Comparison of ENCODE assay signal across 20 cellular contexts in genomic region chr18:49970288-49970687, GRCh38.
DNase-seq lines count a peak whose midpoint lies in the region; ATAC-seq and TF ChIP-seq lines count a peak whose summit lies in the region.
"Had no signal": no experiment of that assay in that cellular context is flagged by ENCODE, and none has a peak within 500 bp of the region (broad histone marks: within the 10 kb centered on the region; RNA-seq: fewer than 3 reads in every experiment).

No MANE protein-coding gene starts in this region.

- no peaks in the 10 kb centered on the region for H3K9me3 Mint-ChIP-seq in activated naive CD8-positive, alpha-beta T cell treated with anti-CD3 and anti-CD28 coated beads, Interleukin-2, amount 50 U/mL, for 24 hours
- no peaks in the 10 kb centered on the region for H3K9me3 Mint-ChIP-seq in activated naive CD8-positive, alpha-beta T cell treated with anti-CD3 and anti-CD28 coated beads for 36 hours
- H3K9me3 Mint-ChIP-seq: activated T-helper 2 cell treated with anti-CD3 and anti-CD28 coated beads, Interferon-gamma antibody, Interleukin-2, Interleukin-4, amounts not matched to agents 10 μg/mL and 5 μg/mL and 100 μg/mL, durations not matched to agents 14 hours and 24 hours and 36 hours; CD4-positive, CD25-positive, alpha-beta regulatory T cell; GM23338; stimulated activated memory B cell treated with anti-CD40 and anti-IgM and Interleukin-4, amounts not matched to agents 10 μg/mL and 1 μg/mL and 100 μg/mL, for 72 hours; type B pancreatic cell had no signal

- DNase-seq in activated naive CD8-positive, alpha-beta T cell treated with anti-CD3 and anti-CD28 coated beads, Interleukin-2, amount 50 U/mL, for 24 hours: no peak
- no peak for DNase-seq in activated naive CD8-positive, alpha-beta T cell treated with anti-CD3 and anti-CD28 coated beads for 36 hours
- DNase-seq in activated CD4-positive, CD25-positive, alpha-beta regulatory T cell treated with anti-CD3 and anti-CD28 coated beads, Interleukin-2, amount 50 U/mL, for 72 hours: no peak
- no peak for DNase-seq in KG1 (lab: John Stamatoyannopoulos, UW)
- DNase-seq in prostate gland (ENCODE audit: low spot score): no peak
- DNase-seq: activated CD8-positive, alpha-beta memory T cell treated with anti-CD3 and anti-CD28 coated beads for 24 hours; aorta; CD4-positive, CD25-positive, alpha-beta regulatory T cell; IMR-90; left ventricle myocardium inferior; NCI-H2107 had no signal

- H3K27ac ChIP-seq in prostate gland: peak overlapping the region in 1 of 2 donors; percentile 29
- H3K27ac ChIP-seq: left ventricle myocardium inferior, parathyroid adenoma, skin epidermis had no signal

- H3K27ac Mint-ChIP-seq in activated naive CD8-positive, alpha-beta T cell treated with anti-CD3 and anti-CD28 coated beads, Interleukin-2, amount 50 U/mL, for 24 hours: no peak overlapping the region
- H3K27ac Mint-ChIP-seq in activated naive CD8-positive, alpha-beta T cell treated with anti-CD3 and anti-CD28 coated beads for 36 hours: no peak overlapping the region
- H3K27ac Mint-ChIP-seq: activated T-helper 2 cell treated with anti-CD3 and anti-CD28 coated beads, Interferon-gamma antibody, Interleukin-2, Interleukin-4, amounts not matched to agents 10 μg/mL and 5 μg/mL and 100 μg/mL, durations not matched to agents 14 hours and 24 hours and 36 hours; CD4-positive, CD25-positive, alpha-beta regulatory T cell; GM23338; stimulated activated memory B cell treated with anti-CD40 and anti-IgM and Interleukin-4, amounts not matched to agents 10 μg/mL and 1 μg/mL and 100 μg/mL, for 72 hours; type B pancreatic cell had no signal

- no peak overlapping the region for H3K4me3 Mint-ChIP-seq in activated naive CD8-positive, alpha-beta T cell treated with anti-CD3 and anti-CD28 coated beads, Interleukin-2, amount 50 U/mL, for 24 hours
- no peak overlapping the region for H3K4me3 Mint-ChIP-seq in activated naive CD8-positive, alpha-beta T cell treated with anti-CD3 and anti-CD28 coated beads for 36 hours
- H3K4me3 Mint-ChIP-seq: CD4-positive, CD25-positive, alpha-beta regulatory T cell; GM23338; stimulated activated memory B cell treated with anti-CD40 and anti-IgM and Interleukin-4, amounts not matched to agents 10 μg/mL and 1 μg/mL and 100 μg/mL, for 72 hours; type B pancreatic cell had no signal

- no peaks in the 10 kb centered on the region for H3K9me3 ChIP-seq in prostate gland
- H3K9me3 ChIP-seq: left ventricle myocardium inferior had no signal

- H3K4me1 ChIP-seq in prostate gland (replicated peaks): peaks cover 3% of the 10 kb centered on the region
- H3K4me1 ChIP-seq: left ventricle myocardium inferior, parathyroid adenoma had no signal

- no peak for TF ChIP-seq CTCF in prostate gland (IDR thresholded peaks at IDR 0.05)

- intact Hi-C loops in prostate gland (cut with DNase I): no loop called here

- no peaks in the 10 kb centered on the region for H3K36me3 ChIP-seq in prostate gland
- H3K36me3 ChIP-seq: left ventricle myocardium inferior had no signal

- TF ChIP-seq POLR2A in prostate gland (IDR thresholded peaks at IDR 0.05): no peak

- 89% methylated on average over 3 of the region's 3 CpGs for WGBS in prostate gland

- H3K27me3 Mint-ChIP-seq in activated naive CD8-positive, alpha-beta T cell treated with anti-CD3 and anti-CD28 coated beads, Interleukin-2, amount 50 U/mL, for 24 hours: no peaks in the 10 kb centered on the region
- no peaks in the 10 kb centered on the region for H3K27me3 Mint-ChIP-seq in activated naive CD8-positive, alpha-beta T cell treated with anti-CD3 and anti-CD28 coated beads for 36 hours
- H3K27me3 Mint-ChIP-seq: type B pancreatic cell had no signal

- peaks cover 2% of the 10 kb centered on the region for H3K4me1 Mint-ChIP-seq in activated naive CD8-positive, alpha-beta T cell treated with anti-CD3 and anti-CD28 coated beads, Interleukin-2, amount 50 U/mL, for 24 hours
- no peaks in the 10 kb centered on the region for H3K4me1 Mint-ChIP-seq in activated naive CD8-positive, alpha-beta T cell treated with anti-CD3 and anti-CD28 coated beads for 36 hours
- H3K4me1 Mint-ChIP-seq: CD4-positive, CD25-positive, alpha-beta regulatory T cell; GM23338; stimulated activated memory B cell treated with anti-CD40 and anti-IgM and Interleukin-4, amounts not matched to agents 10 μg/mL and 1 μg/mL and 100 μg/mL, for 72 hours had no signal

- no peaks in the 10 kb centered on the region for H3K36me3 Mint-ChIP-seq in activated naive CD8-positive, alpha-beta T cell treated with anti-CD3 and anti-CD28 coated beads, Interleukin-2, amount 50 U/mL, for 24 hours (ENCODE audit: low read depth)
- H3K36me3 Mint-ChIP-seq in activated naive CD8-positive, alpha-beta T cell treated with anti-CD3 and anti-CD28 coated beads for 36 hours: no peaks in the 10 kb centered on the region
- H3K36me3 Mint-ChIP-seq: CD4-positive, CD25-positive, alpha-beta regulatory T cell; stimulated activated memory B cell treated with anti-CD40 and anti-IgM and Interleukin-4, amounts not matched to agents 10 μg/mL and 1 μg/mL and 100 μg/mL, for 72 hours had no signal

- H3K27me3 ChIP-seq in prostate gland (replicated peaks; ENCODE audit: insufficient read depth): no peaks in the 10 kb centered on the region

- peak; percentile 36 for ATAC-seq in activated naive CD8-positive, alpha-beta T cell treated with anti-CD3 and anti-CD28 coated beads, Interleukin-2, amount 50 U/mL, for 24 hours
- ATAC-seq in HG02623 (IDR thresholded peaks at IDR 0.05; ENCODE audit: unreplicated experiment) (peak; percentile 82), HG03342 (IDR thresholded peaks at IDR 0.05; ENCODE audit: unreplicated experiment) (peak; percentile 71), GM21528 (IDR thresholded peaks at IDR 0.05; ENCODE audit: low FRiP score, unreplicated experiment) (no peak)
- ATAC-seq: GM23338; stimulated activated memory B cell treated with anti-CD40 and anti-IgM and Interleukin-4, amounts not matched to agents 10 μg/mL and 1 μg/mL and 100 μg/mL, for 72 hours had no signal

- no peak overlapping the region for H3K4me3 ChIP-seq in prostate gland
- H3K4me3 ChIP-seq: GM23338, left ventricle myocardium inferior, skin epidermis had no signal
